In the genomic region with DNA sequence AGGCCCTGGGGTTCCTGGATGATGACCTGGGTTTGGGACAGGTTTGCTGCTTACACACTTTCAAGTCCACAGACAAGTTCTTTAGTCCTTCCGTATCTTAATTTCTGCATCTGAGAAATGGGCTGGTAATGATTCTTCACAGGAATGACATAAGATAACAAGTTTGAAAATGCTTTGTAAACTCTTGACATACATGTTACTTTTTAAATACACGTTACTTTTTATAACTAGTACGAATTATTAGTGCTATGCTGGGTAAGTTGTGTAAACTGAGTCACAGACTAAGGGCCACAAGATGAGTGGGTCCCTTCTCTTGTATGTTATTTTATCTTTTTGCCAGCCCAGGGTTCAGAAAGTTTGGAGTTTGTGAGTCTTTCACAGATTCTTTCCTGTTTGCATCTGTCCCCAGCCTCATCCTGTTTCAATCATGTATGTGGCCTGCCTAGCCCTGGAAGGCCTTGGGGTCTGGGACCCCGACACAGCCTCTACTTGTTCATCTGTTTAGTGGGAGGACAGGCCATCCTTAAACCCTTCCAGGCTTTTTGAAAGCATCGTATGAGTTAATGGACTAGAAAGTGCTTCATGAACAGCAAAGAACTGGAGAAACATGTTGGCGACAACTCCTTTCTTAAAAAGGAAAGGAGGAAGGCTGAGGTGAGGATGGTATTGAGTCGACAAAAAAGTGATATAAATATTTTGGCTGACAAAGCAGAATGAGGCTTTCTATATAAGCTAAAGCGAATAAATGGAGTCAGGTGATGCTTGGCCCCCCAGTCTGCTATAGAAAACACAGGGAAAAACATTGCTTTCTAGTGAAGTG, we compare ENCODE assay signal across 1 cellular context.
TF ChIP-seq lines count a peak whose summit lies in the region.

No MANE protein-coding gene starts in this region.

TF ChIP-seq in WTC11, 78 proteins besides CTCF, POLR2A, EP300 and RAD21 (continued from another document):
- TF ChIP-seq E2F5 (CRISPR knock-in tag; IDR thresholded peaks at IDR 0.05): no peak
- TF ChIP-seq FOXP1 (CRISPR knock-in tag; IDR thresholded peaks at IDR 0.05; ENCODE audit: borderline replicate concordance): no peak
- TF ChIP-seq ELF4 (CRISPR knock-in tag; IDR thresholded peaks at IDR 0.05; ENCODE audit: low read depth): no peak
- TF ChIP-seq ERG (CRISPR knock-in tag; IDR thresholded peaks at IDR 0.05): no peak
- no peak for TF ChIP-seq SMAD3 (CRISPR knock-in tag; IDR thresholded peaks at IDR 0.05; ENCODE audit: borderline replicate concordance)
- TF ChIP-seq, protein P1, sequence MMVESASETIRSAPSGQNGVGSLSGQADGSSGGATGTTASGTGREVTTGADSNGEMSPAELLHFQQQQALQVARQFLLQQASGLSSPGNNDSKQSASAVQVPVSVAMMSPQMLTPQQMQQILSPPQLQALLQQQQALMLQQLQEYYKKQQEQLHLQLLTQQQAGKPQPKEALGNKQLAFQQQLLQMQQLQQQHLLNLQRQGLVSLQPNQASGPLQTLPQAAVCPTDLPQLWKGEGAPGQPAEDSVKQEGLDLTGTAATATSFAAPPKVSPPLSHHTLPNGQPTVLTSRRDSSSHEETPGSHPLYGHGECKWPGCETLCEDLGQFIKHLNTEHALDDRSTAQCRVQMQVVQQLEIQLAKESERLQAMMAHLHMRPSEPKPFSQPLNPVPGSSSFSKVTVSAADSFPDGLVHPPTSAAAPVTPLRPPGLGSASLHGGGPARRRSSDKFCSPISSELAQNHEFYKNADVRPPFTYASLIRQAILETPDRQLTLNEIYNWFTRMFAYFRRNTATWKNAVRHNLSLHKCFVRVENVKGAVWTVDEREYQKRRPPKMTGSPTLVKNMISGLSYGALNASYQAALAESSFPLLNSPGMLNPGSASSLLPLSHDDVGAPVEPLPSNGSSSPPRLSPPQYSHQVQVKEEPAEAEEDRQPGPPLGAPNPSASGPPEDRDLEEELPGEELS (CRISPR knock-in tag; IDR thresholded peaks at IDR 0.05): no peak
- TF ChIP-seq FOXJ3 (CRISPR knock-in tag; IDR thresholded peaks at IDR 0.05; ENCODE audit: borderline replicate concordance): no peak
- TF ChIP-seq OVOL2 (CRISPR knock-in tag; IDR thresholded peaks at IDR 0.05; ENCODE audit: borderline replicate concordance): no peak
- TF ChIP-seq CDX4 (CRISPR knock-in tag; IDR thresholded peaks at IDR 0.05; ENCODE audit: borderline replicate concordance): no peak
- no peak for TF ChIP-seq ZNF121 (CRISPR knock-in tag; IDR thresholded peaks at IDR 0.05)
- TF ChIP-seq ZNF281 (CRISPR knock-in tag; IDR thresholded peaks at IDR 0.05): no peak
- no peak for TF ChIP-seq GRHL2 (CRISPR knock-in tag; IDR thresholded peaks at IDR 0.05; ENCODE audit: insufficient replicate concordance, severe bottlenecking)
